Comparison of ENCODE assay signal across 1 cellular context in genomic region chr7:134174797-134175261, GRCh38.
TF ChIP-seq lines count a peak whose summit lies in the region.

No MANE protein-coding gene starts in this region.

TF ChIP-seq in HCT116, 20 proteins besides CTCF, POLR2A, EP300 and RAD21 (continued from another document):
- TF ChIP-seq REST (IDR thresholded peaks at IDR 0.05; ENCODE audit: low read depth) = no peak
- peak; percentile 89 for TF ChIP-seq FOSL1 (IDR thresholded peaks at IDR 0.05; ENCODE audit: low read depth)
- no peak for TF ChIP-seq EGR1 (IDR thresholded peaks at IDR 0.05; ENCODE audit: low read depth)
- TF ChIP-seq ZFX (IDR thresholded peaks at IDR 0.05) = no peak
- TF ChIP-seq EZH2 (IDR thresholded peaks at IDR 0.05) = no peak
- no peak for TF ChIP-seq EZH2phosphoT487 (IDR thresholded peaks at IDR 0.05; ENCODE audit: borderline replicate concordance)
- 0 out of 2 replicates have a peak, but pooled peaks have one; percentile 21 for TF ChIP-seq POLR2AphosphoS5 (IDR thresholded peaks at IDR 0.05; ENCODE audit: low read depth, low read length)
TF ChIP-seq in HCT116: peak in this region for 8.
